Comparison of ENCODE assay signal across 1 cellular context in the genomic region with DNA sequence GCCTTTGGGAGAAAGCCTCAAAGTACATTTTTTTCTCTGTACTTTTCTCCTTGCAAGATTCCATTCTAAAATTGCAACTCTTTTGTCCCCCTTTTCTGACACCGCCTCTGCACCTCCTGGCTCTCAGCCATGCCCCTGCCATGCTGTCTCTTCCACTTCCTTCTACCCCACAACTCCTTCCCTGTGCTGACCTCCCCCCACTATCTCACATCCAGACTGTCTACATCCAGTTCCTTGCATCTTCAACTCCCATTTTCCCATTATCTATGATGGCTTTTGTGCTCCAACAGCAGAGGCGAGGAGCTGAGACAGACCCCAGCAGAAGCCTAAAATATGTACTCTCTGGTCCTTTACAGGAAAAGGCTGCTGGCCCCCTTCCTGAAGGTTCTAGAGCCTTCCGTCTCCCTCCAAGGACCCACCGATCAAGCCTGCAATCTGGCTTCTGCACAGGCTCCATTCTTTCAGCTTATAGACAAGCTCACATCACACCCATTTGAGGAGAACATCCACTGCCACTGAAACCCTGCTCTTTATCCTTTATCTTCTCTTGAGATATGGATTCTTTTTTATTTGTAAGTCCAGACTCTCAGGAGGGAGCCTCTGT.
TF ChIP-seq lines count a peak whose summit lies in the region.

No MANE protein-coding gene starts in this region.

TF ChIP-seq in IMR-90, 13 proteins besides CTCF, POLR2A, EP300 and RAD21 (continued from another document):
- TF ChIP-seq CHD1 (IDR thresholded peaks at IDR 0.05; ENCODE audit: low read depth, low read length) (no peak), MAFK (IDR thresholded peaks at IDR 0.05; ENCODE audit: low read depth, low read length) (no peak), NFE2L2 (IDR thresholded peaks at IDR 0.05; ENCODE audit: low read depth, low read length) (no peak), MXI1 (IDR thresholded peaks at IDR 0.05; ENCODE audit: borderline replicate concordance, low read depth, low read length) (no peak), MAZ (IDR thresholded peaks at IDR 0.05; ENCODE audit: borderline replicate concordance, low read depth, low read length) (no peak), SMC3 (IDR thresholded peaks at IDR 0.05; ENCODE audit: low read depth, low read length) (no peak), RFX5 (IDR thresholded peaks at IDR 0.05; ENCODE audit: low read depth, low read length) (no peak), RCOR1 (IDR thresholded peaks at IDR 0.05; ENCODE audit: insufficient replicate concordance, low read length) (no peak)
